In genomic region chr13:39942177-39942900, GRCh38 we compare ENCODE assay signal across 1 cellular context.
TF ChIP-seq lines count a peak whose summit lies in the region.

No MANE protein-coding gene starts in this region.

TF ChIP-seq in GM12878, 131 proteins besides CTCF, POLR2A, EP300 and RAD21 (continued from another document):
- TF ChIP-seq ZNF207 (IDR thresholded peaks at IDR 0.05; ENCODE audit: borderline replicate concordance) (no peak), IRF3 (IDR thresholded peaks at IDR 0.05) (no peak), CUX1 (IDR thresholded peaks at IDR 0.05; ENCODE audit: insufficient replicate concordance, low read depth, low read length) (no peak), FOS (IDR thresholded peaks at IDR 0.05; ENCODE audit: borderline replicate concordance, extremely low read depth, insufficient read length) (no peak), PKNOX1 (IDR thresholded peaks at IDR 0.05) (no peak), RUNX3 (IDR thresholded peaks at IDR 0.05; ENCODE audit: low read length) (no peak), SP1 (IDR thresholded peaks at IDR 0.05; ENCODE audit: low read depth, low read length) (no peak), NR2C2 (IDR thresholded peaks at IDR 0.05; ENCODE audit: borderline replicate concordance, control insufficient read depth, insufficient read length, low read depth) (no peak), JUND (IDR thresholded peaks at IDR 0.05; ENCODE audit: low read depth, low read length) (no peak), RFX5 (IDR thresholded peaks at IDR 0.05; ENCODE audit: low read depth, low read length) (no peak), NR2C1 (IDR thresholded peaks at IDR 0.05) (no peak), IKZF2 (IDR thresholded peaks at IDR 0.05) (no peak)
